Comparison of ENCODE assay signal across 13 cellular contexts in genomic region chr7:151774951-151775350, GRCh38.
DNase-seq lines count a peak whose midpoint lies in the region; ATAC-seq and TF ChIP-seq lines count a peak whose summit lies in the region.
"Had no signal": no experiment of that assay in that cellular context is flagged by ENCODE, and none has a peak within 500 bp of the region (broad histone marks: within the 10 kb centered on the region; RNA-seq: fewer than 3 reads in every experiment).

No MANE protein-coding gene starts in this region.

- no peak for TF ChIP-seq EP300 in sigmoid colon (IDR thresholded peaks at IDR 0.05)

- H3K4me1 ChIP-seq in BLaER1 treated with 17β-estradiol and CSF1 and Interleukin-3, amounts not matched to agents 10 nM and 100 nM = peaks cover 21 to 67% (median 54%) of the 10 kb centered on the region in 10 experiments
- H3K4me1 ChIP-seq in sigmoid colon (peaks cover 0 to 14% (median 12%) of the 10 kb centered on the region in 4 donors), aorta (ENCODE audit: control insufficient read depth in 1 of 2, insufficient read depth in 2 of 2, low read length in 2 of 2) (no peaks in the 10 kb centered on the region), mammary epithelial cell (ENCODE audit: insufficient read depth, low read length) (no peaks in the 10 kb centered on the region)

- 96 to 97% methylated on average over 8 of the region's 8 CpGs for WGBS in sigmoid colon, 2 donors
- WGBS in aorta, 2 donors = 96 to 98% methylated on average over 8 of the region's 8 CpGs
- 88% methylated on average over 8 of the region's 8 CpGs for WGBS in mammary epithelial cell (ENCODE audit: low coverage, missing lambda C conversion rate)

- H3K9me3 ChIP-seq in BLaER1 treated with 17β-estradiol and CSF1 and Interleukin-3, amounts not matched to agents 10 nM and 100 nM (replicated peaks in 1 of 11) = peaks cover 11 to 17% (median 13%) of the 10 kb centered on the region in 11 experiments; a peak in 21 of 22 replicates
- H3K9me3 ChIP-seq in sigmoid colon = no peaks in the 10 kb centered on the region
- no peaks in the 10 kb centered on the region for H3K9me3 ChIP-seq in aorta (ENCODE audit: control insufficient read depth, low read length)
- H3K9me3 ChIP-seq in mammary epithelial cell (replicated peaks; ENCODE audit: insufficient read depth, low read length) = no peaks in the 10 kb centered on the region
- H3K9me3 ChIP-seq: Caco-2 had no signal

- BruUV-seq in mammary epithelial cell (replicated peaks; lab: Mats Ljungman, UMichigan) = no TSS peak

- no peak overlapping the region for H2AFZ ChIP-seq in mammary epithelial cell (ENCODE audit: low read depth, low read length)

- TF ChIP-seq CTCF in dorsolateral prefrontal cortex (IDR thresholded peaks at IDR 0.05 in 54 of 56, conservative IDR thresholded peaks at IDR 0.05 in 2 of 56; ENCODE audit: low read depth in 1 of 56, partially characterized antibody in 56 of 56) (no peak), sigmoid colon (IDR thresholded peaks at IDR 0.05) (no peak), mammary epithelial cell (conservative IDR thresholded peaks at IDR 0.05 in 1 of 2, IDR thresholded peaks at IDR 0.05 in 1 of 2; ENCODE audit: extremely low read depth in 1 of 2, insufficient read depth in 1 of 2, low read depth in 1 of 2, low read length in 2 of 2) (no peak)

- TF ChIP-seq POLR2A in sigmoid colon (IDR thresholded peaks at IDR 0.05) = no peak

- H4K20me1 ChIP-seq in BLaER1 treated with 17β-estradiol and CSF1 and Interleukin-3, amounts not matched to agents 10 nM and 100 nM = peaks cover 0 to 4% (median 0%) of the 10 kb centered on the region in 11 experiments; a peak in 3 of 22 replicates
- no peaks in the 10 kb centered on the region for H4K20me1 ChIP-seq in mammary epithelial cell (ENCODE audit: insufficient read depth, low read length)

- in situ Hi-C loops in mammary epithelial cell (cut with MboI; ENCODE audit: low sequenced_read_pairs in 2 of 2) = loop anchor here (25.0 kb wide), 1 partner anchor 413 kb away; no protein-coding TSS in a partner anchor

- H3K4me2 ChIP-seq in BLaER1 treated with 17β-estradiol and CSF1 and Interleukin-3, amounts not matched to agents 10 nM and 100 nM = peak overlapping the region; percentile 28 to 92 (median 79); a peak in 20 of 22 replicates
- H3K4me2 ChIP-seq in mammary epithelial cell (ENCODE audit: insufficient read depth, low read depth, low read length) = no peak overlapping the region

- no peak overlapping the region for H3K4me3 ChIP-seq in BLaER1 treated with 17β-estradiol and CSF1 and Interleukin-3, amounts not matched to agents 10 nM and 100 nM
- H3K4me3 ChIP-seq in dorsolateral prefrontal cortex (no peak overlapping the region), sigmoid colon (no peak overlapping the region), aorta (ENCODE audit: low read length in 2 of 2) (no peak overlapping the region), mammary epithelial cell (replicated peaks in 1 of 3; ENCODE audit: insufficient read depth in 1 of 3, low read depth in 2 of 3, low read length in 3 of 3) (no peak overlapping the region)

- peak overlapping the region in 6 of 11 experiments; percentile 6 to 83 (median 68); a peak in 9 of 22 replicates for H3K9ac ChIP-seq in BLaER1 treated with 17β-estradiol and CSF1 and Interleukin-3, amounts not matched to agents 10 nM and 100 nM
- no peak overlapping the region for H3K9ac ChIP-seq in mammary epithelial cell (ENCODE audit: insufficient read depth, low read length)

- no peaks in the 10 kb centered on the region for H3K79me2 ChIP-seq in mammary epithelial cell (ENCODE audit: insufficient read depth, low read length)

- CTCF ChIA-PET in mammary epithelial cell (lab: Charles Lee; ENCODE audit: low non-redundant PET) = no interaction called here

- intact Hi-C loops in dorsolateral prefrontal cortex (cut with DNase I) (no loop called here), sigmoid colon (cut with DNase I) (no loop called here), aorta (cut with DNase I) (no loop called here), mammary epithelial cell (cut with micrococcal nuclease) (no loop called here)

- H3K27me3 ChIP-seq in BLaER1 treated with 17β-estradiol and CSF1 and Interleukin-3, amounts not matched to agents 10 nM and 100 nM = no peaks in the 10 kb centered on the region
- no peaks in the 10 kb centered on the region for H3K27me3 ChIP-seq in dorsolateral prefrontal cortex
- H3K27me3 ChIP-seq in sigmoid colon = no peaks in the 10 kb centered on the region
- no peaks in the 10 kb centered on the region for H3K27me3 ChIP-seq in aorta (ENCODE audit: control insufficient read depth in 1 of 2, insufficient read depth in 2 of 2, low read length in 1 of 2)
- no peaks in the 10 kb centered on the region for H3K27me3 ChIP-seq in mammary epithelial cell (ENCODE audit: insufficient read depth, low read length)

- ATAC-seq in aorta (ENCODE audit: low FRiP score) (no peak), HG02885 (IDR thresholded peaks at IDR 0.05; ENCODE audit: poor library complexity, unreplicated experiment) (no peak)

- H3K36me3 ChIP-seq in BLaER1 treated with 17β-estradiol and CSF1 and Interleukin-3, amounts not matched to agents 10 nM and 100 nM = peaks cover 0 to 14% (median 5%) of the 10 kb centered on the region in 11 experiments; a peak in 8 of 22 replicates
- H3K36me3 ChIP-seq in sigmoid colon = no peaks in the 10 kb centered on the region
- H3K36me3 ChIP-seq in aorta (ENCODE audit: control insufficient read depth in 1 of 2, insufficient read depth in 2 of 2, low read length in 1 of 2) = no peaks in the 10 kb centered on the region
- no peaks in the 10 kb centered on the region for H3K36me3 ChIP-seq in mammary epithelial cell (ENCODE audit: insufficient read depth, low read length)

- DNase-seq in dorsolateral prefrontal cortex = no peak
- DNase-seq in sigmoid colon = peak; percentile 44
- peak; percentile 24 to 41 for DNase-seq in aorta
- no peak for DNase-seq in mammary epithelial cell
- DNase-seq in EL = no peak
- DNase-seq: Caco-2; CD4-positive, alpha-beta T cell; GDM1; GOT3; H9 had no signal

- dilution Hi-C loops in mammary epithelial cell (cut with HindIII; ENCODE audit: low sequenced_read_pairs) = no loop called here

- H3K27ac ChIP-seq in BLaER1 treated with 17β-estradiol and CSF1 and Interleukin-3, amounts not matched to agents 10 nM and 100 nM = peak overlapping the region in 6 of 11 experiments; percentile 61 to 95 (median 79); a peak in 12 of 22 replicates
- peak overlapping the region in 33 of 59 donors; percentile 2 to 78 (median 38) for H3K27ac ChIP-seq in dorsolateral prefrontal cortex
- no peak overlapping the region for H3K27ac ChIP-seq in sigmoid colon
- H3K27ac ChIP-seq in aorta (ENCODE audit: low read depth in 1 of 2, low read length in 2 of 2) = no peak overlapping the region
- no peak overlapping the region for H3K27ac ChIP-seq in mammary epithelial cell (ENCODE audit: insufficient read depth, low read depth, low read length)
- H3K27ac ChIP-seq: C4-2B had no signal

Comparison
In these comparisons a context has a peak if more than half of its experiments do, and no peak if none do; other contexts are left out.
1. H3K27ac ChIP-seq: peak in BLaER1 treated with 17β-estradiol and CSF1 and Interleukin-3, amounts not matched to agents 10 nM and 100 nM (6 of 11) and dorsolateral prefrontal cortex (33 of 59); none in sigmoid colon (0 of 4), aorta (0 of 2) and mammary epithelial cell (single experiment).
2. DNase-seq: peak in sigmoid colon (single experiment) and aorta (2 of 2); none in dorsolateral prefrontal cortex (0 of 10), mammary epithelial cell (single experiment) and EL (single experiment).